ENCODE assay signal across 8 cellular contexts in genomic region chr1:11719313-11720032, GRCh38. TPM values are rescaled to one million over a fixed set of nuclear protein-coding genes. Genes with fewer than 3 reads are reported as not detected.
DNase-seq lines count a peak whose midpoint lies in the region; ATAC-seq lines count a peak whose summit lies in the region.

No MANE protein-coding gene starts in this region.

- CTCF ChIA-PET in CD8-positive, alpha-beta memory T cell (lab: Charles Lee) = interaction anchor here (0.7 to 12.3 kb wide), 32 partner anchors 9 to 681 kb away, joined by 3 to 152 read pairs (median 6); partner anchors contain the start of genes AGTRAP, EXOSC10, FBXO2 and FBXO44

- POLR2A ChIA-PET in CD8-positive, alpha-beta memory T cell (lab: Charles Lee) = interaction anchor here (0.6 to 2.0 kb wide), 14 partner anchors 11 to 682 kb away, joined by 3 to 29 read pairs (median 4); partner anchors contain the start of genes AGTRAP, FBXO6 and MAD2L2

- H3K36me3 Mint-ChIP-seq in CD8-positive, alpha-beta memory T cell = no peaks in the 10 kb centered on the region

- H3K4me3 Mint-ChIP-seq in CD8-positive, alpha-beta memory T cell = peak overlapping the region; percentile 67 to 93 (median 84)

- no peaks in the 10 kb centered on the region for H3K9me3 Mint-ChIP-seq in CD8-positive, alpha-beta memory T cell

- peak; percentile 80 to 90 (median 82) for DNase-seq in CD8-positive, alpha-beta memory T cell
- peak; percentile 14 to 83 for DNase-seq in HAP-1 (ENCODE audit: low spot score in 2 of 2)
- DNase-seq in NCI-H345 (lab: John Stamatoyannopoulos, UW) = peak; percentile 66
- peak; percentile 79 to 80 for DNase-seq in activated CD4-positive, alpha-beta T cell treated with anti-CD3 and anti-CD28 coated beads for 24 hours (ENCODE audit: low read depth in 2 of 2)
- peak; percentile 35 to 75 for DNase-seq in cerebellar nuclear complex (lab: John Stamatoyannopoulos, UW)
- peak; percentile 84 for DNase-seq in left kidney (ENCODE audit: low read depth, low spot score)
- peak; percentile 79 for DNase-seq in stimulated activated CD4-positive, alpha-beta T cell treated with anti-CD3 and anti-CD28 coated beads, Interleukin-1b, Interleukin-23, amount 100 ng/mL, for 48 hours

- no peaks in the 10 kb centered on the region for H3K9me3 ChIP-seq in CD8-positive, alpha-beta memory T cell (ENCODE audit: low read length)
- H3K9me3 ChIP-seq in HAP-1 = no peaks in the 10 kb centered on the region

- peak overlapping the region; percentile 63 for H3K4me3 ChIP-seq in CD8-positive, alpha-beta memory T cell (ENCODE audit: low read length)
- 0 out of 2 replicates have a peak overlapping the region, but pooled peaks have one; percentile 8 for H3K4me3 ChIP-seq in HAP-1

- in situ Hi-C loops in HAP-1 (cut with MboI; ENCODE audit: low sequenced_read_pairs) = loop anchor here (5.0 to 10.0 kb wide), 2 partner anchors 57 to 245 kb away; partner anchors contain the start of genes DISP3 and FBXO6

- ATAC-seq in HG03045 (IDR thresholded peaks at IDR 0.05; ENCODE audit: unreplicated experiment) = no peak

- H3K4me1 Mint-ChIP-seq in CD8-positive, alpha-beta memory T cell = peaks cover 12 to 16% (median 16%) of the 10 kb centered on the region in 3 donors

- H3K36me3 ChIP-seq in CD8-positive, alpha-beta memory T cell (ENCODE audit: insufficient read depth, low read length) = no peaks in the 10 kb centered on the region
- no peaks in the 10 kb centered on the region for H3K36me3 ChIP-seq in HAP-1 (replicated peaks)

- H3K27ac Mint-ChIP-seq in CD8-positive, alpha-beta memory T cell = peak overlapping the region; percentile 88 to 98 (median 95)

- no peaks in the 10 kb centered on the region for H3K27me3 ChIP-seq in CD8-positive, alpha-beta memory T cell (ENCODE audit: insufficient read depth, low read length, poor library complexity, severe bottlenecking)
- H3K27me3 ChIP-seq in HAP-1 (ENCODE audit: low read depth) = no peaks in the 10 kb centered on the region

- H3K27me3 Mint-ChIP-seq in CD8-positive, alpha-beta memory T cell = no peaks in the 10 kb centered on the region

- peaks cover 12% of the 10 kb centered on the region for H3K4me1 ChIP-seq in CD8-positive, alpha-beta memory T cell (ENCODE audit: insufficient read depth, low read length)
- H3K4me1 ChIP-seq in HAP-1 = peaks cover 5% of the 10 kb centered on the region; the same call in 1 of the 2 replicates

- peak overlapping the region; percentile 51 for H3K27ac ChIP-seq in CD8-positive, alpha-beta memory T cell (ENCODE audit: low read depth, low read length)

RNA-seq across cellular contexts. Expression of gene AGTRAP, which starts 16.5 kb away (rescaled TPM):
- total RNA-seq in CD8-positive, alpha-beta memory T cell = 10 to 100 TPM in 1 of 2 experiments, 1 to 10 TPM in 1; 9.7 to 10.6 TPM
- 103 TPM for polyA plus RNA-seq in CD8-positive, alpha-beta memory T cell

RNA-seq across cellular contexts. Expression of gene DRAXIN, which starts 28.0 kb away (rescaled TPM):
- under 1 TPM; 0.09 to 0.11 TPM for total RNA-seq in CD8-positive, alpha-beta memory T cell
- polyA plus RNA-seq in CD8-positive, alpha-beta memory T cell = 0.12 TPM

RNA-seq across cellular contexts. Expression of gene MAD2L2, which starts 38.5 kb away (rescaled TPM):
- 10 to 100 TPM; 60.1 to 66.2 TPM for total RNA-seq in CD8-positive, alpha-beta memory T cell
- 57.2 TPM for polyA plus RNA-seq in CD8-positive, alpha-beta memory T cell

RNA-seq across cellular contexts. Expression of gene C1orf167, which starts 42.5 kb away (rescaled TPM):
- total RNA-seq in CD8-positive, alpha-beta memory T cell = not detected
- polyA plus RNA-seq in CD8-positive, alpha-beta memory T cell = 0.81 TPM

RNA-seq across cellular contexts. Expression of gene FBXO6, which starts 55.5 kb away (rescaled TPM):
- 1 to 10 TPM; 8.8 to 9.4 TPM for total RNA-seq in CD8-positive, alpha-beta memory T cell
- polyA plus RNA-seq in CD8-positive, alpha-beta memory T cell = 30.4 TPM
